Comparison of ENCODE assay signal across 1 cellular context in the genomic region with DNA sequence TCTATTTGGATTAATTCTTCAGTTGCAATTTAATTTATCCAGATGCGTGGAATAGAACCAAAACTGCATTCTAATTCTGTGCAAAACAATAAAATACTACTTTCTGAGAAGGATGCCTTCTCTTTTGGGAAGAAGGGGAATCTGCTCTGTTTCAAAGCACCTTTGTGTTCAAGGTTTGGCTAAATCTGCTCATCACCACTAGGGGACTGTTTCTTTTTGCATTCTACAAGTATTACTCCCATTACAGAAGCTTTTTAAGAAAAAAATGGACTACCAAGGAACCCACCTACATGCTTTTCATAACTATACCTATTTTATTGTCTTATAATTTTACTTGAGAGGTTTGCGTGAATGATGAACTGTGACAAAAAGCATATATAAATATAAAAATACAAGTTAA.
TF ChIP-seq lines count a peak whose summit lies in the region.

No MANE protein-coding gene starts in this region.

TF ChIP-seq in K562, 482 proteins besides CTCF, POLR2A, EP300 and RAD21:
- TF ChIP-seq, protein P1, sequence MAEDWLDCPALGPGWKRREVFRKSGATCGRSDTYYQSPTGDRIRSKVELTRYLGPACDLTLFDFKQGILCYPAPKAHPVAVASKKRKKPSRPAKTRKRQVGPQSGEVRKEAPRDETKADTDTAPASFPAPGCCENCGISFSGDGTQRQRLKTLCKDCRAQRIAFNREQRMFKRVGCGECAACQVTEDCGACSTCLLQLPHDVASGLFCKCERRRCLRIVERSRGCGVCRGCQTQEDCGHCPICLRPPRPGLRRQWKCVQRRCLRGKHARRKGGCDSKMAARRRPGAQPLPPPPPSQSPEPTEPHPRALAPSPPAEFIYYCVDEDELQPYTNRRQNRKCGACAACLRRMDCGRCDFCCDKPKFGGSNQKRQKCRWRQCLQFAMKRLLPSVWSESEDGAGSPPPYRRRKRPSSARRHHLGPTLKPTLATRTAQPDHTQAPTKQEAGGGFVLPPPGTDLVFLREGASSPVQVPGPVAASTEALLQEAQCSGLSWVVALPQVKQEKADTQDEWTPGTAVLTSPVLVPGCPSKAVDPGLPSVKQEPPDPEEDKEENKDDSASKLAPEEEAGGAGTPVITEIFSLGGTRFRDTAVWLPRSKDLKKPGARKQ (CRISPR knock-in tag; IDR thresholded peaks at IDR 0.05): no peak
- TF ChIP-seq ZBTB17 (CRISPR knock-in tag; IDR thresholded peaks at IDR 0.05) (no peak), BRF1 (IDR thresholded peaks at IDR 0.05; ENCODE audit: borderline replicate concordance, extremely low read depth, insufficient read length) (no peak), GABPB2 (CRISPR knock-in tag; conservative IDR thresholded peaks at IDR 0.05) (no peak), GTF2A2 (tag; IDR thresholded peaks at IDR 0.05) (no peak), RUNX1 (IDR thresholded peaks at IDR 0.05; ENCODE audit: low read depth) (no peak), POLR2AphosphoS5 (IDR thresholded peaks at IDR 0.05; ENCODE audit: control insufficient read depth, insufficient read depth, low read depth, low read length) (no peak), IFI16 (CRISPR knock-in tag; IDR thresholded peaks at IDR 0.05) (no peak), ZNF134 (CRISPR knock-in tag; conservative IDR thresholded peaks at IDR 0.05) (no peak), WHSC1 (IDR thresholded peaks at IDR 0.05; ENCODE audit: low read length) (no peak), MYC (IDR thresholded peaks at IDR 0.05; ENCODE audit: low read depth, low read length) (no peak), MYC (CRISPR knock-in tag; IDR thresholded peaks at IDR 0.05; ENCODE audit: borderline replicate concordance, low read depth) (no peak), ZNF12 (CRISPR knock-in tag; IDR thresholded peaks at IDR 0.05) (no peak)
- TF ChIP-seq, protein P2, sequence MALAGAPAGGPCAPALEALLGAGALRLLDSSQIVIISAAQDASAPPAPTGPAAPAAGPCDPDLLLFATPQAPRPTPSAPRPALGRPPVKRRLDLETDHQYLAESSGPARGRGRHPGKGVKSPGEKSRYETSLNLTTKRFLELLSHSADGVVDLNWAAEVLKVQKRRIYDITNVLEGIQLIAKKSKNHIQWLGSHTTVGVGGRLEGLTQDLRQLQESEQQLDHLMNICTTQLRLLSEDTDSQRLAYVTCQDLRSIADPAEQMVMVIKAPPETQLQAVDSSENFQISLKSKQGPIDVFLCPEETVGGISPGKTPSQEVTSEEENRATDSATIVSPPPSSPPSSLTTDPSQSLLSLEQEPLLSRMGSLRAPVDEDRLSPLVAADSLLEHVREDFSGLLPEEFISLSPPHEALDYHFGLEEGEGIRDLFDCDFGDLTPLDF (CRISPR knock-in tag; IDR thresholded peaks at IDR 0.05): no peak
